Comparison of ENCODE assay signal across 12 cellular contexts in genomic region chr16:70682239-70683145, GRCh38. TPM values are rescaled to one million over a fixed set of nuclear protein-coding genes. Genes with fewer than 3 reads are reported as not detected.
DNase-seq lines count a peak whose midpoint lies in the region; ATAC-seq and TF ChIP-seq lines count a peak whose summit lies in the region.
"Had no signal": no experiment of that assay in that cellular context is flagged by ENCODE, and none has a peak within 500 bp of the region (broad histone marks: within the 10 kb centered on the region; RNA-seq: fewer than 3 reads in every experiment).

No MANE protein-coding gene starts in this region.

- H3K9me3 ChIP-seq in adrenal gland (replicated peaks in 1 of 3): no peaks in the 10 kb centered on the region
- no peaks in the 10 kb centered on the region for H3K9me3 ChIP-seq in hepatocyte (ENCODE audit: low read depth)
- no peaks in the 10 kb centered on the region for H3K9me3 ChIP-seq in gastrocnemius medialis

- no peaks in the 10 kb centered on the region for H3K9me3 Mint-ChIP-seq in stimulated activated effector memory CD8-positive, alpha-beta T cell treated with anti-CD3 and anti-CD28 coated beads, Interleukin-12 subunit alpha, Interleukin-12 subunit beta, amount 100 ng/mL, for 72 hours
- H3K9me3 Mint-ChIP-seq: CD4-positive, CD25-positive, alpha-beta regulatory T cell; naive B cell had no signal

- peaks cover 19% of the 10 kb centered on the region for H3K4me1 Mint-ChIP-seq in stimulated activated effector memory CD8-positive, alpha-beta T cell treated with anti-CD3 and anti-CD28 coated beads, Interleukin-12 subunit alpha, Interleukin-12 subunit beta, amount 100 ng/mL, for 72 hours

- TF ChIP-seq CTCF in adrenal gland (IDR thresholded peaks at IDR 0.05) (no peak), hepatocyte (IDR thresholded peaks at IDR 0.05; ENCODE audit: poor library complexity) (no peak), gastrocnemius medialis (IDR thresholded peaks at IDR 0.05 in 4 of 5, conservative IDR thresholded peaks at IDR 0.05 in 1 of 5) (no peak)

- H3K27me3 ChIP-seq in adrenal gland: no peaks in the 10 kb centered on the region
- H3K27me3 ChIP-seq in hepatocyte: no peaks in the 10 kb centered on the region
- no peaks in the 10 kb centered on the region for H3K27me3 ChIP-seq in gastrocnemius medialis

- in situ Hi-C loops in gastrocnemius medialis (cut with MboI; ENCODE audit: low sequenced_read_pairs in 4 of 4): loop anchor here in 2 of 4 donors (5.0 to 10.0 kb wide), 3 partner anchors 52 to 90 kb away; no protein-coding TSS in a partner anchor

- ATAC-seq in gastrocnemius medialis: no peak
- ATAC-seq in GM19455 (IDR thresholded peaks at IDR 0.05; ENCODE audit: unreplicated experiment): no peak
- no peak for ATAC-seq in stimulated activated effector memory CD8-positive, alpha-beta T cell treated with anti-CD3 and anti-CD28 coated beads, Interleukin-12 subunit alpha, Interleukin-12 subunit beta, amount 100 ng/mL, for 72 hours
- ATAC-seq: activated CD8-positive, alpha-beta T cell treated with anti-CD3 and anti-CD28 coated beads, Interleukin-2, amount 10 ng/mL, durations not matched to agents 7 days and 5 days had no signal

- peak; percentile 24 for DNase-seq in COLO668 (lab: John Stamatoyannopoulos, UW; ENCODE audit: unreplicated experiment)
- no peak for DNase-seq in adrenal gland
- DNase-seq in hepatocyte (ENCODE audit: low spot score): no peak
- DNase-seq in gastrocnemius medialis: no peak
- no peak for DNase-seq in NCI-H526 (lab: John Stamatoyannopoulos, UW)
- no peak for DNase-seq in stimulated activated effector memory CD8-positive, alpha-beta T cell treated with anti-CD3 and anti-CD28 coated beads, Interleukin-12 subunit alpha, Interleukin-12 subunit beta, amount 100 ng/mL, for 72 hours (ENCODE audit: low spot score in 2 of 2)
- no peak for DNase-seq in NCI-H2171 (lab: John Stamatoyannopoulos, UW)
- DNase-seq: activated CD8-positive, alpha-beta T cell treated with anti-CD3 and anti-CD28 coated beads, Interleukin-2, amount 10 ng/mL, durations not matched to agents 7 days and 5 days; CD4-positive, CD25-positive, alpha-beta regulatory T cell; naive B cell had no signal

- H3K4me1 ChIP-seq in adrenal gland (replicated peaks in 1 of 2) (peaks cover 42 to 60% of the 10 kb centered on the region in 2 donors), hepatocyte (ENCODE audit: insufficient read depth) (peaks cover 50% of the 10 kb centered on the region), gastrocnemius medialis (peaks cover 42 to 58% of the 10 kb centered on the region in 2 donors)

- H3K4me3 ChIP-seq in adrenal gland: no peak overlapping the region
- no peak overlapping the region for H3K4me3 ChIP-seq in hepatocyte
- H3K4me3 ChIP-seq in gastrocnemius medialis: no peak overlapping the region
- H3K4me3 ChIP-seq: SK-N-MC had no signal

- no peaks in the 10 kb centered on the region for H3K36me3 Mint-ChIP-seq in stimulated activated effector memory CD8-positive, alpha-beta T cell treated with anti-CD3 and anti-CD28 coated beads, Interleukin-12 subunit alpha, Interleukin-12 subunit beta, amount 100 ng/mL, for 72 hours
- H3K36me3 Mint-ChIP-seq: CD4-positive, CD25-positive, alpha-beta regulatory T cell; naive B cell had no signal

- no peak for TF ChIP-seq POLR2A in adrenal gland (IDR thresholded peaks at IDR 0.05)
- TF ChIP-seq POLR2A in gastrocnemius medialis (IDR thresholded peaks at IDR 0.05): no peak

- no peak overlapping the region for H3K27ac Mint-ChIP-seq in stimulated activated effector memory CD8-positive, alpha-beta T cell treated with anti-CD3 and anti-CD28 coated beads, Interleukin-12 subunit alpha, Interleukin-12 subunit beta, amount 100 ng/mL, for 72 hours
- H3K27ac Mint-ChIP-seq: activated CD8-positive, alpha-beta T cell treated with anti-CD3 and anti-CD28 coated beads, Interleukin-2, amount 10 ng/mL, durations not matched to agents 7 days and 5 days; CD4-positive, CD25-positive, alpha-beta regulatory T cell; naive B cell had no signal

- WGBS in adrenal gland, 4 donors: 63 to 80% (median 66%) methylated on average over 11 to 14 of the region's 14 CpGs
- 70% methylated on average over 12 of the region's 14 CpGs for WGBS in hepatocyte (ENCODE audit: low lambda C conversion rate, missing lambda C conversion rate)

- peaks cover 53% of the 10 kb centered on the region for H3K79me2 ChIP-seq in hepatocyte

- H3K4me3 Mint-ChIP-seq in stimulated activated effector memory CD8-positive, alpha-beta T cell treated with anti-CD3 and anti-CD28 coated beads, Interleukin-12 subunit alpha, Interleukin-12 subunit beta, amount 100 ng/mL, for 72 hours: no peak overlapping the region
- H3K4me3 Mint-ChIP-seq: activated CD8-positive, alpha-beta T cell treated with anti-CD3 and anti-CD28 coated beads, Interleukin-2, amount 10 ng/mL, durations not matched to agents 7 days and 5 days; CD4-positive, CD25-positive, alpha-beta regulatory T cell had no signal

- H3K36me3 ChIP-seq in adrenal gland (replicated peaks in 1 of 2) (peaks cover 0 to 27% of the 10 kb centered on the region in 2 donors), hepatocyte (replicated peaks; ENCODE audit: insufficient read depth, low read depth) (no peaks in the 10 kb centered on the region), gastrocnemius medialis (peaks cover 0 to 22% of the 10 kb centered on the region in 2 donors)

- H4K20me1 ChIP-seq in hepatocyte (ENCODE audit: insufficient read depth, poor library complexity, severe bottlenecking): peaks cover 46% of the 10 kb centered on the region

- no peaks in the 10 kb centered on the region for H3K9me2 ChIP-seq in hepatocyte (replicated peaks; ENCODE audit: insufficient read depth)

- H2AFZ ChIP-seq in hepatocyte: no peak overlapping the region

- H3K27ac ChIP-seq in adrenal gland: peak overlapping the region in 3 of 5 donors; percentile 60 to 96 (median 87)
- peak overlapping the region; percentile 27 for H3K27ac ChIP-seq in hepatocyte
- H3K27ac ChIP-seq in gastrocnemius medialis: peak overlapping the region; percentile 49 to 88 (median 60)
- H3K27ac ChIP-seq: SK-N-MC had no signal

- intact Hi-C loops in adrenal gland (cut with DNase I) (loop anchor here in 1 of 2 donors (5.0 kb wide), 1 partner anchor 75 kb away; no protein-coding TSS in a partner anchor), gastrocnemius medialis (cut with DNase I; ENCODE audit: low total_unique reads) (no loop called here)

- peak overlapping the region; percentile 94 for H3K4me2 ChIP-seq in hepatocyte

RNA-seq across cellular contexts. Expression of gene MTSS2, which starts 3.4 kb away (rescaled TPM):
- total RNA-seq in adrenal gland (100 to 1,000 TPM in 1 of 8 donors, 10 to 100 TPM in 7; 60.1 to 127 (median 76.2) TPM), hepatocyte (16.1 and 19.6 TPM in 2 replicates), gastrocnemius medialis (100 to 1,000 TPM in 1 of 4 donors, 10 to 100 TPM in 3; 42.6 to 160 (median 93.9) TPM)
- polyA plus RNA-seq in adrenal gland (100 to 1,000 TPM in 1 of 3 donors, 10 to 100 TPM in 2; 32.4 to 145 (median 39.2) TPM), hepatocyte (10.4 and 16.5 TPM in 2 replicates)
- polyA plus RNA-seq: CD4-positive, CD25-positive, alpha-beta regulatory T cell had no signal

RNA-seq across cellular contexts. Expression of gene IL34, which starts 36.1 kb away (rescaled TPM):
- total RNA-seq in adrenal gland (10 to 100 TPM; 16.8 to 62.9 (median 40.3) TPM), hepatocyte (2.2 TPM in 2 replicates), gastrocnemius medialis (10 to 100 TPM in 3 of 4 donors, under 1 TPM in 1; 0.71 to 93.0 (median 22.1) TPM)
- polyA plus RNA-seq in adrenal gland (10 to 100 TPM in 2 of 3 donors, 1 to 10 TPM in 1; 3.2 to 36.5 (median 35.0) TPM), hepatocyte (0.48 and 2.6 TPM in 2 replicates)
- total RNA-seq: CD4-positive, CD25-positive, alpha-beta regulatory T cell had no signal
- polyA plus RNA-seq: CD4-positive, CD25-positive, alpha-beta regulatory T cell had no signal

Comparison
In these comparisons a context has a peak if more than half of its experiments do, and no peak if none do; other contexts are left out.
1. H3K27ac ChIP-seq: peak in every context shown above with its lines; median percentile 87 in adrenal gland; 60 in gastrocnemius medialis; 27 in hepatocyte.